Comparison of ENCODE assay signal across 8 cellular contexts in genomic region chr7:112550468-112551060, GRCh38.
A peak's percentile ranks its signal among the peaks of the same experiment; 100 is the strongest.
DNase-seq lines count a peak whose midpoint lies in the region; ATAC-seq lines count a peak whose summit lies in the region.

No MANE protein-coding gene starts in this region.

- H3K9me3 Mint-ChIP-seq in activated T-cell treated with anti-CD3 and anti-CD28 coated beads, Interleukin-2, amount 50 U/mL, for 72 hours, result no peaks in the 10 kb centered on the region
- H3K9me3 Mint-ChIP-seq in activated T-cell treated with anti-CD3 and anti-CD28 coated beads, Interleukin-2, amount 50 U/mL, for 24 hours, result no peaks in the 10 kb centered on the region

- no peaks in the 10 kb centered on the region for H3K4me1 Mint-ChIP-seq in activated T-cell treated with anti-CD3 and anti-CD28 coated beads, Interleukin-2, amount 50 U/mL, for 72 hours (ENCODE audit: low read depth)
- no peaks in the 10 kb centered on the region for H3K4me1 Mint-ChIP-seq in activated T-cell treated with anti-CD3 and anti-CD28 coated beads, Interleukin-2, amount 50 U/mL, for 24 hours (ENCODE audit: low read depth)

- peak; percentile 49 to 56 for ATAC-seq in activated T-cell treated with anti-CD3 and anti-CD28 coated beads, Interleukin-2, amount 50 U/mL, for 72 hours (replicated peaks in 1 of 2)
- ATAC-seq in GM19467 (IDR thresholded peaks at IDR 0.05; ENCODE audit: unreplicated experiment), result peak; percentile 87
- peak; percentile 96 for ATAC-seq in HG03469 (IDR thresholded peaks at IDR 0.05; ENCODE audit: unreplicated experiment)

- H3K27me3 Mint-ChIP-seq in activated T-cell treated with anti-CD3 and anti-CD28 coated beads, Interleukin-2, amount 50 U/mL, for 72 hours (ENCODE audit: low read depth), result peaks cover 12% of the 10 kb centered on the region
- H3K27me3 Mint-ChIP-seq in activated T-cell treated with anti-CD3 and anti-CD28 coated beads, Interleukin-2, amount 50 U/mL, for 24 hours, result peaks cover 21% of the 10 kb centered on the region

- H3K27ac Mint-ChIP-seq in activated T-cell treated with anti-CD3 and anti-CD28 coated beads, Interleukin-2, amount 50 U/mL, for 72 hours, result no peak overlapping the region
- no peak overlapping the region for H3K27ac Mint-ChIP-seq in activated T-cell treated with anti-CD3 and anti-CD28 coated beads, Interleukin-2, amount 50 U/mL, for 24 hours

- H3K36me3 Mint-ChIP-seq in activated T-cell treated with anti-CD3 and anti-CD28 coated beads, Interleukin-2, amount 50 U/mL, for 72 hours (ENCODE audit: insufficient read depth in 2 of 2), result no peaks in the 10 kb centered on the region
- H3K36me3 Mint-ChIP-seq in activated T-cell treated with anti-CD3 and anti-CD28 coated beads, Interleukin-2, amount 50 U/mL, for 24 hours (ENCODE audit: low read depth), result no peaks in the 10 kb centered on the region

- H3K4me3 Mint-ChIP-seq in activated T-cell treated with anti-CD3 and anti-CD28 coated beads, Interleukin-2, amount 50 U/mL, for 72 hours, result no peak overlapping the region
- no peak overlapping the region for H3K4me3 Mint-ChIP-seq in activated T-cell treated with anti-CD3 and anti-CD28 coated beads, Interleukin-2, amount 50 U/mL, for 24 hours

- DNase-seq in activated T-cell treated with anti-CD3 and anti-CD28 coated beads, Interleukin-2, amount 50 U/mL, for 72 hours, result peak; percentile 24 to 47
- no peak for DNase-seq in activated T-cell treated with anti-CD3 and anti-CD28 coated beads, Interleukin-2, amount 50 U/mL, for 24 hours
- DNase-seq in OCI-M1 (lab: John Stamatoyannopoulos, UW), result peak; percentile 75
- peak; percentile 66 for DNase-seq in dedifferentiated amniotic fluid mesenchymal stem cell (ENCODE audit: extremely low spot score)
- DNase-seq in medulla oblongata (ENCODE audit: extremely low spot score), result peak; percentile 63
- no peak for DNase-seq in NCI-H128 (lab: John Stamatoyannopoulos, UW; ENCODE audit: unreplicated experiment)

Comparison
In these comparisons a context has a peak if more than half of its experiments do, and no peak if none do; other contexts are left out.
1. DNase-seq: peak in activated T-cell treated with anti-CD3 and anti-CD28 coated beads, Interleukin-2, amount 50 U/mL, for 72 hours (2 of 2), OCI-M1 (single experiment), dedifferentiated amniotic fluid mesenchymal stem cell (single experiment) and medulla oblongata (single experiment); none in activated T-cell treated with anti-CD3 and anti-CD28 coated beads, Interleukin-2, amount 50 U/mL, for 24 hours (single experiment) and NCI-H128 (single experiment).
2. Peak in every context shown above with its lines, with median percentiles within 50 percentile points of each other: ATAC-seq.